9 cellular contexts compared by ENCODE assay signal in the genomic region with DNA sequence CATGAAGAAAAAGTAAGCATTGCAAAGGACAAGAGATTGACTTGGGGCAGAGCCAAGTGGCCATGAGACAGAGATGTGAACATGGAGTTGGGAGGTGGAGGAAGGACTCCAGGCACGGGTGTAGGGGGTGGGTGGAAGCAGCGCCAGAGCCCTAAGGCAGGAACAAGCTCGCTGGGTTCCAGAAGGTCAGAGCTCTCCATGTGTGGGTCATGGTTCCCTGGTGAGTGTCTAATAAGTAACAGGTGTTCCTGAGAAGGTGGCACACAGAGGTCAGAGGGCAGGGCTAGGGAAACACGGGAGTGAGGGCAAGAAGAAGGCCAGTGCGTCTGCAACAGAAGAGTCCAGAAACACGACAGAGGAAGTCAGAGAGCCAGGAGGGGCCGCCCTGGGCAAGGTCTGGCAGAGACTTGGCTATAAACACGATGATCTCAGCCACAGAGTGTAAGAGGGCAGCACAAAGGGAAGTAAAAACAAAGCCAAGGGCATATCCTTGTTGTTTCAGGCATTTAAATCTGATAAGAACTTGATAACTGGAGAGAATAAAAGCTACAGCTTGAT.
A peak's percentile ranks its signal among the peaks of the same experiment; 100 is the strongest.
DNase-seq lines count a peak whose midpoint lies in the region; ATAC-seq lines count a peak whose summit lies in the region.
"Had no signal": no experiment of that assay in that cellular context is flagged by ENCODE, and none has a peak within 500 bp of the region (broad histone marks: within the 10 kb centered on the region; RNA-seq: fewer than 3 reads in every experiment).

No MANE protein-coding gene starts in this region.

- peak; percentile 69 for DNase-seq in Ammon's horn (ENCODE audit: low spot score)
- peak; percentile 58 for DNase-seq in NCI-H2029 (lab: John Stamatoyannopoulos, UW)
- peak; percentile 31 for DNase-seq in cerebellum (ENCODE audit: low spot score)
- DNase-seq in middle frontal gyrus (ENCODE audit: extremely low spot score, low spot score) = peak; percentile 6
- no peak for DNase-seq in T-helper 9 cell
- no peak for DNase-seq in stimulated activated CD4-positive, alpha-beta T cell treated with anti-CD3 and anti-CD28 coated beads, Interleukin-4, amount 100 ng/mL, for 24 hours
- no peak for DNase-seq in NK-92 treated with Interleukin-12 subunit alpha and Interleukin-12 subunit beta, amount 100 ng/mL, for 24 hours (lab: John Stamatoyannopoulos, UW)
- DNase-seq: CD8-positive, alpha-beta memory T cell had no signal

- ATAC-seq in GM18858 (IDR thresholded peaks at IDR 0.05; ENCODE audit: unreplicated experiment) = no peak

Comparison
In these comparisons a context has a peak if more than half of its experiments do, and no peak if none do; other contexts are left out.
1. DNase-seq: peak in Ammon's horn (single experiment), NCI-H2029 (single experiment), cerebellum (single experiment) and middle frontal gyrus (single experiment); none in T-helper 9 cell (single experiment), stimulated activated CD4-positive, alpha-beta T cell treated with anti-CD3 and anti-CD28 coated beads, Interleukin-4, amount 100 ng/mL, for 24 hours (single experiment) and NK-92 treated with Interleukin-12 subunit alpha and Interleukin-12 subunit beta, amount 100 ng/mL, for 24 hours (single experiment).